ENCODE assay signal across 33 cellular contexts in genomic region chr9:78441396-78441795, GRCh38.
"Had no signal": no experiment of that assay in that cellular context is flagged by ENCODE, and none has a peak within 500 bp of the region (broad histone marks: within the 10 kb centered on the region; RNA-seq: fewer than 3 reads in every experiment).

No MANE protein-coding gene starts in this region.

- H3K9me3 ChIP-seq: esophagus muscularis mucosa, gastrocnemius medialis had no signal

- H3K27me3 ChIP-seq: brain microvascular endothelial cell, esophagus muscularis mucosa, gastrocnemius medialis had no signal

- H3K4me1 ChIP-seq: foreskin keratinocyte had no signal

- DNase-seq: activated B cell treated with CpG ODN at 0.5 μM for 24 hours; activated CD4-positive, alpha-beta T cell treated with anti-CD3 and anti-CD28 coated beads for 48 hours; activated CD4-positive, alpha-beta T cell treated with anti-CD3 and anti-CD28 coated beads, Interleukin-2, amount 50 U/mL, for 1 hour; activated CD4-positive, alpha-beta T cell treated with anti-CD3 and anti-CD28 coated beads, Interleukin-2, amount 50 U/mL, for 48 hours; activated CD8-positive, alpha-beta memory T cell treated with anti-CD3 and anti-CD28 coated beads for 24 hours; activated CD8-positive, alpha-beta T cell treated with anti-CD3 and anti-CD28 coated beads for 36 hours; activated effector memory CD4-positive, alpha-beta T cell treated with Interleukin-2 at 50 U/mL for 16 hours; activated gamma-delta T cell treated with Interleukin-2 at 50 U/mL for 16 hours; activated naive CD4-positive, alpha-beta T cell treated with anti-CD3 and anti-CD28 coated beads, Interleukin-2, amount 50 U/mL, for 16 hours; activated naive CD4-positive, alpha-beta T cell treated with Interleukin-2 at 50 U/mL for 16 hours; activated T-cell treated with anti-CD3 and anti-CD28 coated beads, Interleukin-2, amount 50 U/mL, for 4 hours; amniotic stem cell; anterior cingulate cortex; brain microvascular endothelial cell; effector CD4-positive, alpha-beta T cell; effector memory CD8-positive, alpha-beta T cell; erythroblast; foreskin keratinocyte; gastrocnemius medialis; T-helper 1 cell; T-helper 17 cell; T1000; WERI-Rb-1 had no signal

- ATAC-seq: activated CD4-positive, CD25-positive, alpha-beta regulatory T cell treated with anti-CD3 and anti-CD28 coated beads, Interleukin-2, amount 50 U/mL, for 24 hours; activated CD8-positive, alpha-beta T cell treated with anti-CD3 and anti-CD28 coated beads for 36 hours; activated T-cell treated with anti-CD3 and anti-CD28 coated beads, Interleukin-2, amount 50 U/mL, for 4 hours; activated T-helper 17 cell treated with anti-CD3 and anti-CD28 coated beads, Interleukin-2, amount 50 U/mL, for 72 hours; effector memory CD8-positive, alpha-beta T cell; foreskin keratinocyte; gastrocnemius medialis; T-helper 17 cell had no signal

- H3K36me3 ChIP-seq: brain microvascular endothelial cell, esophagus muscularis mucosa, gastrocnemius medialis, WERI-Rb-1 had no signal

- H3K4me3 Mint-ChIP-seq: activated B cell treated with CpG ODN at 0.5 μM for 24 hours; activated CD8-positive, alpha-beta T cell treated with anti-CD3 and anti-CD28 coated beads for 36 hours; activated naive CD8-positive, alpha-beta T cell; activated T-cell treated with anti-CD3 and anti-CD28 coated beads, Interleukin-2, amount 50 U/mL, for 4 hours; activated T-helper 17 cell treated with anti-CD3 and anti-CD28 coated beads, Interleukin-2, amount 50 U/mL, for 72 hours; central memory CD8-positive, alpha-beta T cell; dendritic cell treated with granulocyte-macrophage colony-stimulating factor and Interleukin-4, amounts not matched to agents 40 ng/mL and 50 ng/mL, for 4 days; effector memory CD8-positive, alpha-beta T cell; T-helper 17 cell; T-helper 2 cell treated with Interferon-gamma antibody and Interleukin-4, amounts not matched to agents 5 μg/mL and 100 μg/mL, for 36 hours had no signal

- H3K27ac Mint-ChIP-seq: activated B cell treated with CpG ODN at 0.5 μM for 24 hours; activated CD8-positive, alpha-beta T cell treated with anti-CD3 and anti-CD28 coated beads for 36 hours; activated naive CD8-positive, alpha-beta T cell; activated T-helper 17 cell treated with anti-CD3 and anti-CD28 coated beads, Interleukin-2, amount 50 U/mL, for 72 hours; dendritic cell treated with granulocyte-macrophage colony-stimulating factor and Interleukin-4, amounts not matched to agents 40 ng/mL and 50 ng/mL, for 4 days; effector memory CD8-positive, alpha-beta T cell; T-helper 17 cell; T-helper 2 cell treated with Interferon-gamma antibody and Interleukin-4, amounts not matched to agents 5 μg/mL and 100 μg/mL, for 36 hours had no signal

- FAIRE-seq: astrocyte, bronchial epithelial cell had no signal

- H3K4me1 Mint-ChIP-seq: activated B cell treated with CpG ODN at 0.5 μM for 24 hours; activated T-helper 17 cell treated with anti-CD3 and anti-CD28 coated beads, Interleukin-2, amount 50 U/mL, for 72 hours; central memory CD8-positive, alpha-beta T cell; T-helper 17 cell had no signal

- H3K36me3 Mint-ChIP-seq: activated naive CD8-positive, alpha-beta T cell had no signal

- H3K4me3 ChIP-seq: coronary artery, esophagus muscularis mucosa, gastrocnemius medialis had no signal

- H3K9me3 Mint-ChIP-seq: activated B cell treated with CpG ODN at 0.5 μM for 24 hours; activated CD8-positive, alpha-beta T cell treated with anti-CD3 and anti-CD28 coated beads for 36 hours; activated T-cell treated with anti-CD3 and anti-CD28 coated beads, Interleukin-2, amount 50 U/mL, for 4 hours; activated T-helper 17 cell treated with anti-CD3 and anti-CD28 coated beads, Interleukin-2, amount 50 U/mL, for 72 hours; central memory CD8-positive, alpha-beta T cell; dendritic cell treated with granulocyte-macrophage colony-stimulating factor and Interleukin-4, amounts not matched to agents 40 ng/mL and 50 ng/mL, for 4 days; effector memory CD8-positive, alpha-beta T cell; T-helper 2 cell treated with Interferon-gamma antibody and Interleukin-4, amounts not matched to agents 5 μg/mL and 100 μg/mL, for 36 hours had no signal

- H3K27ac ChIP-seq: brain microvascular endothelial cell, coronary artery, esophagus muscularis mucosa, foreskin keratinocyte, gastrocnemius medialis, WERI-Rb-1 had no signal
